8 cellular contexts compared by ENCODE assay signal in the genomic region with DNA sequence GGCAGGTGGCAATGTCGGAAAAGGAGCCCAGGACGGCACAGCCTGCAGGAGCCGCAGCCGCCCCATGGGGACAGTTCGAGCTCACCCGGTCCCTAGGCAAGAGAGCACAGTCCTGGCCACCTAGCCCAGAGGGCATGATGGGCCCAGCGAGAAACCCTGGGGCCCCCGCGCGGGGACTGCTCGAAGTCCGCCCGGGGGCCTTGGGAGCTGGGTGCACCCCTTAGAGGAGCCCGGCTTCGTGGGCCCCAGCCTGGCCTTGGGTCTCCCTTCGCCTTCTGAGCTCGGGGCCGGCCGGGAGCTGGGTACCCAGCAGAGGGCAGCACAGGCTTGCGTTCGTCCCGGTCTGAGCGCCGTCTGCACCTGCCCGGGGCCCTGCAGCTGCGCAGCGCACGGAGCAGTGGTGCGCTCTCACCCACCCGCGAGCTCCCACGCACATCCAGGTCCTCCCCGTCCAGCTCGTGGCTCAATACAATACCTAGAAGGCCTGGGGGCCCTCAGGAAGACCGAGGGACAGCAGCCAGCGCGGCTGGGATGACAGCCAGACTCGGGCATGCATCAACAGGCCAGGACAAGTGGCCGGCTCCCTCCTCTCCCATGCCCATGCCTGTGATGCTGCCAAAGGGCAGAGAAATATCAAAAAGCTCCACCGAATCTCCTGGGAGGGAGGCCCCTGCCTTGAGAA.
DNase-seq lines count a peak whose midpoint lies in the region; ATAC-seq and TF ChIP-seq lines count a peak whose summit lies in the region.

No MANE protein-coding gene starts in this region.

- ATAC-seq in GM19397 (IDR thresholded peaks at IDR 0.05; ENCODE audit: unreplicated experiment) (peak; percentile 87), HG03469 (IDR thresholded peaks at IDR 0.05; ENCODE audit: unreplicated experiment) (peak; percentile 64)
- ATAC-seq in activated CD8-positive, alpha-beta memory T cell treated with anti-CD3 and anti-CD28 coated beads, Interleukin-2, amount 10 ng/mL, durations not matched to agents 7 days and 5 days: peak; percentile 88

- DNase-seq in NCI-H82 (lab: John Stamatoyannopoulos, UW): peak; percentile 84
- peak; percentile 69 for DNase-seq in activated CD8-positive, alpha-beta memory T cell treated with anti-CD3 and anti-CD28 coated beads, Interleukin-2, amount 10 ng/mL, durations not matched to agents 7 days and 5 days
- peak; percentile 86 for DNase-seq in endothelial cell (ENCODE audit: low spot score)
- DNase-seq in middle frontal gyrus (ENCODE audit: extremely low spot score, low spot score): peak; percentile 48
- DNase-seq in stimulated activated CD8-positive, alpha-beta memory T cell treated with anti-CD3 and anti-CD28 coated beads, Interleukin-4, amount 100 ng/mL, for 24 hours (ENCODE audit: low read depth): peak; percentile 47

- H3K27ac ChIP-seq in C4-2B: peak overlapping the region; percentile 12; the same call in 1 of the 2 replicates

- H3K36me3 Mint-ChIP-seq in activated CD8-positive, alpha-beta memory T cell treated with anti-CD3 and anti-CD28 coated beads, Interleukin-2, amount 10 ng/mL, durations not matched to agents 7 days and 5 days: no peaks in the 10 kb centered on the region
- H3K36me3 Mint-ChIP-seq in endothelial cell (ENCODE audit: low read depth, unreplicated experiment): no peaks in the 10 kb centered on the region

- H3K4me3 Mint-ChIP-seq in activated CD8-positive, alpha-beta memory T cell treated with anti-CD3 and anti-CD28 coated beads, Interleukin-2, amount 10 ng/mL, durations not matched to agents 7 days and 5 days: peak overlapping the region; percentile 4
- no peak overlapping the region for H3K4me3 Mint-ChIP-seq in endothelial cell (ENCODE audit: unreplicated experiment)

- no peak overlapping the region for H3K27ac Mint-ChIP-seq in activated CD8-positive, alpha-beta memory T cell treated with anti-CD3 and anti-CD28 coated beads, Interleukin-2, amount 10 ng/mL, durations not matched to agents 7 days and 5 days
- H3K27ac Mint-ChIP-seq in endothelial cell (ENCODE audit: unreplicated experiment): no peak overlapping the region

- no peaks in the 10 kb centered on the region for H3K9me3 Mint-ChIP-seq in activated CD8-positive, alpha-beta memory T cell treated with anti-CD3 and anti-CD28 coated beads, Interleukin-2, amount 10 ng/mL, durations not matched to agents 7 days and 5 days (ENCODE audit: low read depth)
- no peaks in the 10 kb centered on the region for H3K9me3 Mint-ChIP-seq in endothelial cell (ENCODE audit: unreplicated experiment)

- peak; percentile 91 for TF ChIP-seq CTCF in C4-2B (conservative IDR thresholded peaks at IDR 0.05)
- TF ChIP-seq CTCF in endothelial cell (IDR thresholded peaks at IDR 0.05; ENCODE audit: unreplicated experiment): peak; percentile 75

- peaks cover 15% of the 10 kb centered on the region for H3K4me1 Mint-ChIP-seq in activated CD8-positive, alpha-beta memory T cell treated with anti-CD3 and anti-CD28 coated beads, Interleukin-2, amount 10 ng/mL, durations not matched to agents 7 days and 5 days
- peaks cover 9% of the 10 kb centered on the region for H3K4me1 Mint-ChIP-seq in endothelial cell (ENCODE audit: unreplicated experiment)

- H3K27me3 Mint-ChIP-seq in activated CD8-positive, alpha-beta memory T cell treated with anti-CD3 and anti-CD28 coated beads, Interleukin-2, amount 10 ng/mL, durations not matched to agents 7 days and 5 days: peaks cover 56% of the 10 kb centered on the region
- peaks cover 5% of the 10 kb centered on the region for H3K27me3 Mint-ChIP-seq in endothelial cell (ENCODE audit: unreplicated experiment)

- CTCF ChIA-PET in activated CD8-positive, alpha-beta memory T cell treated with anti-CD3 and anti-CD28 coated beads, Interleukin-2, amount 10 ng/mL, durations not matched to agents 7 days and 5 days (lab: Charles Lee): interaction anchor here (0.6 to 9.8 kb wide), 18 partner anchors 8 to 316 kb away, joined by 3 to 247 read pairs (median 4); no protein-coding TSS in a partner anchor

Comparison
In these comparisons a context has a peak if more than half of its experiments do, and no peak if none do; other contexts are left out.
1. Peak in every context shown above with its lines: DNase-seq, ATAC-seq and H3K27ac ChIP-seq.